9 cellular contexts compared by ENCODE assay signal in the genomic region with DNA sequence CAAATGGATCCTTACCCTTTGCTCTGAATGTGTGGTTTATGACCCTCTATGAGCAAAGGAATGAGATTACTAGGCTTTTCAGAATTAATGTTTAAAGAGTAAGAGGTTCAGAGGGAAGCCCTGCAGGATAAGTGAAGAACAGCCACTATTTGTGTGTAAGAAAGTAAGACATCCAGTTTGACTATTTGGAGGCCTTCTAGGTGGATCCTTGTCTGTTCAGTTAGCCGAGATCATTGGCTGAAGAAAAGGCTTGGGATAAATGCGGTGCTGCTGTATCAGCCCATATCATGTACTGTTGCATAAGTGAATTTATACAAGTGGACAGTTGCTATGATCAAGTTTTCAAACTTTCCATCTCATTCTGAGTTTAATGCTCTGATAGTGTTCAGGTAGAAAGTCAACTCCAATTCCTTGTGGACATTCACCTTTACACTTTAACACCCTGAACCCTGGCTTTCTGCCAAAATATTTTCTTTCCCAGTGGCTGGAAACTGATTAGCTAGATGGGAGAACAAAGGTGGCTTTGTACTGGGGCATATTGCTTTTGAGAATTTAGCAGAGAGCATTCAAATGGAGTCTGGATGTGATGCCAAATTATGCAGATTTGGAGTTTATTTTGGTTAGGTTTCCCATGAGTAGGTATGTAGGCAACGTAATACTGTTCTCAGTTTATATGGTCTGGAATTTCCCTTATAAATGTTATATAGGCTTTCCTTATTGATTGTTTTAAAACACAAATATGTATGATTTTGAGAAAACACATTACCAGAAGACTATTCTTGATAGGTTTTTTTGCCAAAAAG. TPM values are rescaled to one million over a fixed set of nuclear protein-coding genes. Genes with fewer than 3 reads are reported as not detected.
DNase-seq lines count a peak whose midpoint lies in the region; ATAC-seq and TF ChIP-seq lines count a peak whose summit lies in the region.
"Had no signal": no experiment of that assay in that cellular context is flagged by ENCODE, and none has a peak within 500 bp of the region (broad histone marks: within the 10 kb centered on the region; RNA-seq: fewer than 3 reads in every experiment).

No MANE protein-coding gene starts in this region.

- WGBS in sigmoid colon, 2 donors: 12 to 69% methylated on average over 3 of the region's 3 CpGs

- no peak for TF ChIP-seq CTCF in fibroblast of lung (conservative IDR thresholded peaks at IDR 0.05 in 1 of 2, IDR thresholded peaks at IDR 0.05 in 1 of 2; ENCODE audit: low read depth in 1 of 2, low read length in 2 of 2)
- no peak for TF ChIP-seq CTCF in sigmoid colon (IDR thresholded peaks at IDR 0.05)

- no peak overlapping the region for H3K9ac ChIP-seq in fibroblast of lung (ENCODE audit: insufficient read depth, low read length)

- no peaks in the 10 kb centered on the region for H3K27me3 ChIP-seq in fibroblast of lung (ENCODE audit: control insufficient read depth, insufficient read depth, low read length)
- H3K27me3 ChIP-seq in sigmoid colon: no peaks in the 10 kb centered on the region

- intact Hi-C loops in sigmoid colon (cut with DNase I): loop anchor here (10.0 kb wide), 1 partner anchor 262 kb away; no protein-coding TSS in a partner anchor

- H3K4me3 ChIP-seq in fibroblast of lung (replicated peaks in 1 of 4; ENCODE audit: control extremely low read depth in 1 of 4, insufficient read depth in 1 of 4, low read depth in 3 of 4, low read length in 4 of 4): no peak overlapping the region
- no peak overlapping the region for H3K4me3 ChIP-seq in sigmoid colon

- no peak for TF ChIP-seq EP300 in sigmoid colon (IDR thresholded peaks at IDR 0.05)

- DNase-seq in NCI-H2171 treated with DMSO at 0.1 percent for 48 hours (lab: John Stamatoyannopoulos, UW) (peak; percentile 42), NCI-H2171 (lab: John Stamatoyannopoulos, UW) (no peak), NCI-H2196 treated with DMSO at 0.1 percent for 48 hours (lab: John Stamatoyannopoulos, UW; ENCODE audit: unreplicated experiment) (peak; percentile 31), fibroblast of lung (ENCODE audit: low read depth in 2 of 2) (peak; percentile 27 to 51), sigmoid colon (no peak)
- DNase-seq: SHP77 treated with DMSO at 0.1 percent for 48 hours had no signal

- H3K79me2 ChIP-seq in fibroblast of lung (ENCODE audit: control insufficient read depth, insufficient read depth, low read length): no peaks in the 10 kb centered on the region

- peaks cover 5% of the 10 kb centered on the region for H3K4me1 ChIP-seq in fibroblast of lung (ENCODE audit: control insufficient read depth, extremely low read depth, insufficient read depth, low read length)
- H3K4me1 ChIP-seq in sigmoid colon: peaks cover 0 to 46% (median 35%) of the 10 kb centered on the region in 4 donors

- H3K36me3 ChIP-seq in fibroblast of lung (ENCODE audit: control insufficient read depth, insufficient read depth, low read length) (no peaks in the 10 kb centered on the region), sigmoid colon (no peaks in the 10 kb centered on the region)

- H4K20me1 ChIP-seq in fibroblast of lung (ENCODE audit: control insufficient read depth, extremely low read depth, insufficient read depth, low read length): no peaks in the 10 kb centered on the region

- no peak for TF ChIP-seq POLR2A in sigmoid colon (IDR thresholded peaks at IDR 0.05)

- H3K9me3 ChIP-seq in fibroblast of lung (ENCODE audit: control insufficient read depth, insufficient read depth, low read depth, low read length) (no peaks in the 10 kb centered on the region), sigmoid colon (no peaks in the 10 kb centered on the region)

- ATAC-seq in GM18498 (IDR thresholded peaks at IDR 0.05; ENCODE audit: unreplicated experiment): no peak
- ATAC-seq in GM18909 (IDR thresholded peaks at IDR 0.05; ENCODE audit: poor library complexity, unreplicated experiment): no peak
- no peak for ATAC-seq in HG03457 (IDR thresholded peaks at IDR 0.05; ENCODE audit: unreplicated experiment)

- H2AFZ ChIP-seq in fibroblast of lung (ENCODE audit: low read length): no peak overlapping the region

- H3K27ac ChIP-seq in fibroblast of lung (ENCODE audit: insufficient read depth, low read length) (no peak overlapping the region), sigmoid colon (peak overlapping the region; percentile 25 to 87 (median 81))

- no peak overlapping the region for H3K4me2 ChIP-seq in fibroblast of lung (ENCODE audit: extremely low read depth, insufficient read depth, low read length)

RNA-seq across cellular contexts. Expression of gene PARD6B, which starts 15.0 kb away (rescaled TPM):
- 0.83 and 1.0 TPM in 2 replicates for total RNA-seq in fibroblast of lung
- 0.23 and 0.30 TPM in 2 replicates for polyA plus RNA-seq in fibroblast of lung
- polyA plus RNA-seq in fibroblast of lung (2012): 0.12 and 0.17 TPM in 2 replicates
- polyA minus RNA-seq in fibroblast of lung (ENCODE audit: low replicate concordance): 0.07 TPM in 1 of 2 replicates, not detected in the other
- 1 to 10 TPM in 2 of 4 donors, under 1 TPM in 2; 0.83 to 1.8 (median 1.2) TPM for total RNA-seq in sigmoid colon
- 1 to 10 TPM; 2.4 to 5.1 (median 3.0) TPM for polyA plus RNA-seq in sigmoid colon

RNA-seq across cellular contexts. Expression of gene BCAS4, which starts 48.5 kb away (rescaled TPM):
- total RNA-seq in fibroblast of lung (12.1 and 33.7 TPM in 2 replicates), sigmoid colon (1 to 10 TPM; 2.1 to 5.3 (median 4.4) TPM)
- polyA plus RNA-seq in fibroblast of lung (14.1 and 26.0 TPM in 2 replicates), sigmoid colon (10 to 100 TPM in 1 of 3 donors, under 1 TPM in 2; 0.46 to 10.1 (median 0.60) TPM)
- 13.7 and 24.6 TPM in 2 replicates for polyA plus RNA-seq in fibroblast of lung (2012)
- 5.2 and 13.9 TPM in 2 replicates for polyA minus RNA-seq in fibroblast of lung (ENCODE audit: low replicate concordance)

RNA-seq across cellular contexts. Expression of gene RIPOR3, which starts 55.0 kb away (rescaled TPM):
- total RNA-seq in fibroblast of lung: 4.1 and 4.9 TPM in 2 replicates
- polyA plus RNA-seq in fibroblast of lung: 1.1 and 2.0 TPM in 2 replicates
- 1.0 and 1.7 TPM in 2 replicates for polyA plus RNA-seq in fibroblast of lung (2012)
- polyA minus RNA-seq in fibroblast of lung (ENCODE audit: low replicate concordance): 1.3 and 3.6 TPM in 2 replicates
- total RNA-seq in sigmoid colon: 10 to 100 TPM in 3 of 4 donors, 1 to 10 TPM in 1; 9.4 to 28.0 (median 15.1) TPM
- 1 to 10 TPM in 2 of 3 donors, under 1 TPM in 1; 0.92 to 7.8 (median 4.8) TPM for polyA plus RNA-seq in sigmoid colon

Comparison
In these comparisons a context has a peak if more than half of its experiments do, and no peak if none do; other contexts are left out.
1. DNase-seq: peak in NCI-H2171 treated with DMSO at 0.1 percent for 48 hours (single experiment), NCI-H2196 treated with DMSO at 0.1 percent for 48 hours (single experiment) and fibroblast of lung (2 of 2); none in NCI-H2171 (single experiment) and sigmoid colon (single experiment).